In genomic region chr19:8269724-8270123, GRCh38 we compare ENCODE assay signal across 1 cellular context.
TF ChIP-seq lines count a peak whose summit lies in the region.

No MANE protein-coding gene starts in this region.

TF ChIP-seq in GM12878, 131 proteins besides CTCF, POLR2A, EP300 and RAD21:
- no peak for TF ChIP-seq IKZF1 (conservative IDR thresholded peaks at IDR 0.05)
- TF ChIP-seq, protein P1, sequence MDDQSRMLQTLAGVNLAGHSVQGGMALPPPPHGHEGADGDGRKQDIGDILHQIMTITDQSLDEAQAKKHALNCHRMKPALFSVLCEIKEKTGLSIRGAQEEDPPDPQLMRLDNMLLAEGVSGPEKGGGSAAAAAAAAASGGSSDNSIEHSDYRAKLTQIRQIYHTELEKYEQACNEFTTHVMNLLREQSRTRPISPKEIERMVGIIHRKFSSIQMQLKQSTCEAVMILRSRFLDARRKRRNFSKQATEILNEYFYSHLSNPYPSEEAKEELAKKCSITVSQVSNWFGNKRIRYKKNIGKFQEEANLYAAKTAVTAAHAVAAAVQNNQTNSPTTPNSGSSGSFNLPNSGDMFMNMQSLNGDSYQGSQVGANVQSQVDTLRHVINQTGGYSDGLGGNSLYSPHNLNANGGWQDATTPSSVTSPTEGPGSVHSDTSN (IDR thresholded peaks at IDR 0.05; ENCODE audit: insufficient replicate concordance, low read depth, low read length), result no peak
- no peak for TF ChIP-seq NFIC (IDR thresholded peaks at IDR 0.05; ENCODE audit: low read depth, low read length)
- no peak for TF ChIP-seq CEBPB (IDR thresholded peaks at IDR 0.05; ENCODE audit: borderline replicate concordance in 1 of 2, low read depth in 2 of 2, low read length in 2 of 2)
- no peak for TF ChIP-seq KAT2A (conservative IDR thresholded peaks at IDR 0.05; ENCODE audit: control insufficient read depth, low read depth, low read length)
- no peak for TF ChIP-seq HCFC1 (IDR thresholded peaks at IDR 0.05; ENCODE audit: low read length)
- no peak for TF ChIP-seq ELK1 (IDR thresholded peaks at IDR 0.05; ENCODE audit: low read depth, low read length)
- TF ChIP-seq, protein P2, sequence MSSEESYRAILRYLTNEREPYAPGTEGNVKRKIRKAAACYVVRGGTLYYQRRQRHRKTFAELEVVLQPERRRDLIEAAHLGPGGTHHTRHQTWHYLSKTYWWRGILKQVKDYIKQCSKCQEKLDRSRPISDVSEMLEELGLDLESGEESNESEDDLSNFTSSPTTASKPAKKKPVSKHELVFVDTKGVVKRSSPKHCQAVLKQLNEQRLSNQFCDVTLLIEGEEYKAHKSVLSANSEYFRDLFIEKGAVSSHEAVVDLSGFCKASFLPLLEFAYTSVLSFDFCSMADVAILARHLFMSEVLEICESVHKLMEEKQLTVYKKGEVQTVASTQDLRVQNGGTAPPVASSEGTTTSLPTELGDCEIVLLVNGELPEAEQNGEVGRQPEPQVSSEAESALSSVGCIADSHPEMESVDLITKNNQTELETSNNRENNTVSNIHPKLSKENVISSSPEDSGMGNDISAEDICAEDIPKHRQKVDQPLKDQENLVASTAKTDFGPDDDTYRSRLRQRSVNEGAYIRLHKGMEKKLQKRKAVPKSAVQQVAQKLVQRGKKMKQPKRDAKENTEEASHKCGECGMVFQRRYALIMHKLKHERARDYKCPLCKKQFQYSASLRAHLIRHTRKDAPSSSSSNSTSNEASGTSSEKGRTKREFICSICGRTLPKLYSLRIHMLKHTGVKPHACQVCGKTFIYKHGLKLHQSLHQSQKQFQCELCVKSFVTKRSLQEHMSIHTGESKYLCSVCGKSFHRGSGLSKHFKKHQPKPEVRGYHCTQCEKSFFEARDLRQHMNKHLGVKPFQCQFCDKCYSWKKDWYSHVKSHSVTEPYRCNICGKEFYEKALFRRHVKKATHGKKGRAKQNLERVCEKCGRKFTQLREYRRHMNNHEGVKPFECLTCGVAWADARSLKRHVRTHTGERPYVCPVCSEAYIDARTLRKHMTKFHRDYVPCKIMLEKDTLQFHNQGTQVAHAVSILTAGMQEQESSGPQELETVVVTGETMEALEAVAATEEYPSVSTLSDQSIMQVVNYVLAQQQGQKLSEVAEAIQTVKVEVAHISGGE (CRISPR knock-in tag; IDR thresholded peaks at IDR 0.05), result no peak
- no peak for TF ChIP-seq RELA (IDR thresholded peaks at IDR 0.05; ENCODE audit: borderline replicate concordance, partially characterized antibody)
- no peak for TF ChIP-seq ATF3 (IDR thresholded peaks at IDR 0.05; ENCODE audit: borderline replicate concordance, extremely low read depth, low read depth, low read length)
- no peak for TF ChIP-seq JUND (IDR thresholded peaks at IDR 0.05; ENCODE audit: low read depth, low read length)
- no peak for TF ChIP-seq IRF4 (IDR thresholded peaks at IDR 0.05; ENCODE audit: low read depth, low read length)
- no peak for TF ChIP-seq BMI1 (IDR thresholded peaks at IDR 0.05; ENCODE audit: borderline replicate concordance)
- TF ChIP-seq FOXM1 (IDR thresholded peaks at IDR 0.05; ENCODE audit: low read depth, low read length), result no peak
